Comparison of ENCODE assay signal across 32 cellular contexts in the genomic region with DNA sequence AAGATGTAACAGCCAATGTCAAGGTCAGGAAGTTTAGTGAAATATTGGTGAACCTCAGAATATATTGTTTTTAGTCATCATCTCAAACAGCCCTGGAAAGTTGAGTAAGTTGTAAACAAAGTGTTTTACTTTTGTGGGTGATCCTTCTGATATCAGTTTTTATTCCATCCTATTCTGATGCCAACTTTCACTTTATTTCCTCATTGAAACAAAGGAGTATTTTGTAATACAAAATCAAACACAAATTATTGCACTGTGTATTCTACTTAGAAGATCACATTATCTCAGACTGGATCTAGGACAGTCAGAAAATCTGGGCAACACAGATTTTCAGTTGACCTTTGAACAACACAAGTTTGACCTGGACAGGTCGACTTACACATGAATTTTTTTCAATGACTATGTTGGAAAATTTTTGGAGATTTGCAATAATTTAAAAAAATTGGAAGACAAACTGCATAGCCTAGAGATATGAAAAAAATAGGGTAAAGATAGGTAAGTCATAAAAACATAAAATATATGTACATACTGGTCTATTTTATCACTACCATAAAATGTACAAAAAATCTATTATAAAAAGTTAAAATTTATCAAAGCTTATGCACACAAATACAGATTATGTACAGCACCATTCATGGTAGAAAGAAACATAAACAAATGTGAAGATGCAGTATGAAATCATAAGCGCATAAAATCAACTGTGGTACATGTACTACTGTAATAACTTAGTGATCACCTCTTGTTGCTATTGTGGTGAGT.
"Had no signal": no experiment of that assay in that cellular context is flagged by ENCODE, and none has a peak within 500 bp of the region (broad histone marks: within the 10 kb centered on the region; RNA-seq: fewer than 3 reads in every experiment).

No MANE protein-coding gene starts in this region.

- ATAC-seq: activated naive CD4-positive, alpha-beta T cell treated with anti-CD3 and anti-CD28 coated beads, Interleukin-2, amount 50 U/mL, for 72 hours; activated T-cell treated with anti-CD3 and anti-CD28 coated beads, Interleukin-2, amount 50 U/mL, for 4 hours had no signal

- DNase-seq: activated B cell treated with CpG ODN at 0.5 μM for 24 hours; activated CD4-positive, alpha-beta memory T cell treated with anti-CD3 and anti-CD28 coated beads for 36 hours; activated CD4-positive, alpha-beta T cell treated with anti-CD3 and anti-CD28 coated beads for 4 hours; activated CD4-positive, alpha-beta T cell treated with anti-CD3 and anti-CD28 coated beads, Interleukin-2, amount 50 U/mL, for 1 hour; activated CD4-positive, CD25-positive, alpha-beta regulatory T cell treated with anti-CD3 and anti-CD28 coated beads, Interleukin-2, amount 50 U/mL, for 72 hours; activated CD8-positive, alpha-beta memory T cell treated with anti-CD3 and anti-CD28 coated beads, Interleukin-2, amount 50 U/mL, for 4 hours; activated gamma-delta T cell treated with Interleukin-2 at 50 U/mL for 16 hours; activated naive CD4-positive, alpha-beta T cell treated with anti-CD3 and anti-CD28 coated beads for 36 hours; activated T-cell treated with anti-CD3 and anti-CD28 coated beads for 4 hours; activated T-cell treated with anti-CD3 and anti-CD28 coated beads, Interleukin-2, amount 50 U/mL, for 4 hours; adrenal gland; anterior cingulate cortex; caudate nucleus; cerebellar nuclear complex; NCI-H1092 treated with DMSO at 0.1 percent for 48 hours; NCI-H1417; NCI-H146; NCI-H187; NCI-H2029 treated with DMSO at 0.1 percent for 48 hours; NCI-H2171 treated with DMSO at 0.1 percent for 48 hours; NCI-H226; NCI-H446 treated with DMSO at 0.1 percent for 48 hours; NCI-H526; NCI-H748 treated with DMSO at 0.1 percent for 48 hours; NK-92 treated with Interleukin-12 subunit alpha and Interleukin-12 subunit beta, amount 100 ng/mL, for 24 hours; PC-9; Right ventricle myocardium superior; SW 1271; T-helper 1 cell; T-helper 2 cell; T-helper 9 cell had no signal
